1 cellular context compared by ENCODE assay signal in genomic region chr22:21585389-21585788, GRCh38.
TF ChIP-seq lines count a peak whose summit lies in the region.

No MANE protein-coding gene starts in this region.

TF ChIP-seq in K562, 482 proteins besides CTCF, POLR2A, EP300 and RAD21 (continued from another document):
- TF ChIP-seq CHD7 (IDR thresholded peaks at IDR 0.05; ENCODE audit: low read depth, low read length) (no peak), ZNF785 (CRISPR knock-in tag; IDR thresholded peaks at IDR 0.05) (0 out of 2 replicates have a peak, but pooled peaks have one; percentile 8), ADNP (tag; IDR thresholded peaks at IDR 0.05) (no peak), ETS2 (tag; IDR thresholded peaks at IDR 0.05; ENCODE audit: borderline replicate concordance, poor library complexity, severe bottlenecking) (no peak), LCOR (CRISPR knock-in tag; IDR thresholded peaks at IDR 0.05) (no peak), ZNF780A (CRISPR knock-in tag; IDR thresholded peaks at IDR 0.05) (no peak), ZC3H8 (IDR thresholded peaks at IDR 0.05) (no peak), XRCC3 (IDR thresholded peaks at IDR 0.05) (no peak), RCOR1 (IDR thresholded peaks at IDR 0.05; ENCODE audit: borderline replicate concordance in 1 of 2, low read depth in 2 of 2, low read length in 2 of 2) (no peak), ZFP1 (CRISPR knock-in tag; IDR thresholded peaks at IDR 0.05) (no peak), CHCHD3 (CRISPR knock-in tag; IDR thresholded peaks at IDR 0.05) (no peak), ZNF217 (CRISPR knock-in tag; IDR thresholded peaks at IDR 0.05) (no peak), CBFA2T3 (IDR thresholded peaks at IDR 0.05) (no peak), THRA (IDR thresholded peaks at IDR 0.05) (no peak), GABPB2 (CRISPR knock-in tag; conservative IDR thresholded peaks at IDR 0.05) (no peak), SMAD1 (IDR thresholded peaks at IDR 0.05; ENCODE audit: low read depth, low read length, partially characterized antibody) (no peak), FOXP1 (CRISPR knock-in tag; IDR thresholded peaks at IDR 0.05) (no peak), RHOXF2B (CRISPR knock-in tag; conservative IDR thresholded peaks at IDR 0.05) (no peak), ZZZ3 (IDR thresholded peaks at IDR 0.05) (no peak), ZNF23 (CRISPR knock-in tag; IDR thresholded peaks at IDR 0.05) (no peak), E2F4 (CRISPR knock-in tag; IDR thresholded peaks at IDR 0.05; ENCODE audit: low read depth) (no peak), KDM1A (IDR thresholded peaks at IDR 0.05) (no peak), HDAC8 (tag; IDR thresholded peaks at IDR 0.05) (no peak), KAT8 (IDR thresholded peaks at IDR 0.05; ENCODE audit: low read depth) (no peak), SMARCC2 (IDR thresholded peaks at IDR 0.05; ENCODE audit: low read depth) (no peak)
- TF ChIP-seq, protein P1, sequence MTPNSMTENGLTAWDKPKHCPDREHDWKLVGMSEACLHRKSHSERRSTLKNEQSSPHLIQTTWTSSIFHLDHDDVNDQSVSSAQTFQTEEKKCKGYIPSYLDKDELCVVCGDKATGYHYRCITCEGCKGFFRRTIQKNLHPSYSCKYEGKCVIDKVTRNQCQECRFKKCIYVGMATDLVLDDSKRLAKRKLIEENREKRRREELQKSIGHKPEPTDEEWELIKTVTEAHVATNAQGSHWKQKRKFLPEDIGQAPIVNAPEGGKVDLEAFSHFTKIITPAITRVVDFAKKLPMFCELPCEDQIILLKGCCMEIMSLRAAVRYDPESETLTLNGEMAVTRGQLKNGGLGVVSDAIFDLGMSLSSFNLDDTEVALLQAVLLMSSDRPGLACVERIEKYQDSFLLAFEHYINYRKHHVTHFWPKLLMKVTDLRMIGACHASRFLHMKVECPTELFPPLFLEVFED (CRISPR knock-in tag; conservative IDR thresholded peaks at IDR 0.05) = peak; percentile 48; the same call in 1 of the 2 replicates
- TF ChIP-seq, protein P2, sequence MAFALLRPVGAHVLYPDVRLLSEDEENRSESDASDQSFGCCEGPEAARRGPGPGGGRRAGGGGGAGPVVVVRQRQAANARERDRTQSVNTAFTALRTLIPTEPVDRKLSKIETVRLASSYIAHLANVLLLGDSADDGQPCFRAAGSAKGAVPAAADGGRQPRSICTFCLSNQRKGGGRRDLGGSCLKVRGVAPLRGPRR (CRISPR knock-in tag; IDR thresholded peaks at IDR 0.05) = 0 out of 2 replicates have a peak, but pooled peaks have one; percentile 27
- TF ChIP-seq, protein P3, sequence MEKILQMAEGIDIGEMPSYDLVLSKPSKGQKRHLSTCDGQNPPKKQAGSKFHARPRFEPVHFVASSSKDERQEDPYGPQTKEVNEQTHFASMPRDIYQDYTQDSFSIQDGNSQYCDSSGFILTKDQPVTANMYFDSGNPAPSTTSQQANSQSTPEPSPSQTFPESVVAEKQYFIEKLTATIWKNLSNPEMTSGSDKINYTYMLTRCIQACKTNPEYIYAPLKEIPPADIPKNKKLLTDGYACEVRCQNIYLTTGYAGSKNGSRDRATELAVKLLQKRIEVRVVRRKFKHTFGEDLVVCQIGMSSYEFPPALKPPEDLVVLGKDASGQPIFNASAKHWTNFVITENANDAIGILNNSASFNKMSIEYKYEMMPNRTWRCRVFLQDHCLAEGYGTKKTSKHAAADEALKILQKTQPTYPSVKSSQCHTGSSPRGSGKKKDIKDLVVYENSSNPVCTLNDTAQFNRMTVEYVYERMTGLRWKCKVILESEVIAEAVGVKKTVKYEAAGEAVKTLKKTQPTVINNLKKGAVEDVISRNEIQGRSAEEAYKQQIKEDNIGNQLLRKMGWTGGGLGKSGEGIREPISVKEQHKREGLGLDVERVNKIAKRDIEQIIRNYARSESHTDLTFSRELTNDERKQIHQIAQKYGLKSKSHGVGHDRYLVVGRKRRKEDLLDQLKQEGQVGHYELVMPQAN (IDR thresholded peaks at IDR 0.05; ENCODE audit: borderline replicate concordance) = no peak
- TF ChIP-seq, protein P4, sequence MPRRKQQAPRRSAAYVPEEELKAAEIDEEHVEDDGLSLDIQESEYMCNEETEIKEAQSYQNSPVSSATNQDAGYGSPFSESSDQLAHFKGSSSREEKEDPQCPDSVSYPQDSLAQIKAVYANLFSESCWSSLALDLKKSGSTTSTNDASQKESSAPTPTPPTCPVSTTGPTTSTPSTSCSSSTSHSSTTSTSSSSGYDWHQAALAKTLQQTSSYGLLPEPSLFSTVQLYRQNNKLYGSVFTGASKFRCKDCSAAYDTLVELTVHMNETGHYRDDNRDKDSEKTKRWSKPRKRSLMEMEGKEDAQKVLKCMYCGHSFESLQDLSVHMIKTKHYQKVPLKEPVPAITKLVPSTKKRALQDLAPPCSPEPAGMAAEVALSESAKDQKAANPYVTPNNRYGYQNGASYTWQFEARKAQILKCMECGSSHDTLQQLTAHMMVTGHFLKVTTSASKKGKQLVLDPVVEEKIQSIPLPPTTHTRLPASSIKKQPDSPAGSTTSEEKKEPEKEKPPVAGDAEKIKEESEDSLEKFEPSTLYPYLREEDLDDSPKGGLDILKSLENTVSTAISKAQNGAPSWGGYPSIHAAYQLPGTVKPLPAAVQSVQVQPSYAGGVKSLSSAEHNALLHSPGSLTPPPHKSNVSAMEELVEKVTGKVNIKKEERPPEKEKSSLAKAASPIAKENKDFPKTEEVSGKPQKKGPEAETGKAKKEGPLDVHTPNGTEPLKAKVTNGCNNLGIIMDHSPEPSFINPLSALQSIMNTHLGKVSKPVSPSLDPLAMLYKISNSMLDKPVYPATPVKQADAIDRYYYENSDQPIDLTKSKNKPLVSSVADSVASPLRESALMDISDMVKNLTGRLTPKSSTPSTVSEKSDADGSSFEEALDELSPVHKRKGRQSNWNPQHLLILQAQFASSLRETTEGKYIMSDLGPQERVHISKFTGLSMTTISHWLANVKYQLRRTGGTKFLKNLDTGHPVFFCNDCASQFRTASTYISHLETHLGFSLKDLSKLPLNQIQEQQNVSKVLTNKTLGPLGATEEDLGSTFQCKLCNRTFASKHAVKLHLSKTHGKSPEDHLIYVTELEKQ (CRISPR knock-in tag; IDR thresholded peaks at IDR 0.05) = no peak
- TF ChIP-seq, protein P5, sequence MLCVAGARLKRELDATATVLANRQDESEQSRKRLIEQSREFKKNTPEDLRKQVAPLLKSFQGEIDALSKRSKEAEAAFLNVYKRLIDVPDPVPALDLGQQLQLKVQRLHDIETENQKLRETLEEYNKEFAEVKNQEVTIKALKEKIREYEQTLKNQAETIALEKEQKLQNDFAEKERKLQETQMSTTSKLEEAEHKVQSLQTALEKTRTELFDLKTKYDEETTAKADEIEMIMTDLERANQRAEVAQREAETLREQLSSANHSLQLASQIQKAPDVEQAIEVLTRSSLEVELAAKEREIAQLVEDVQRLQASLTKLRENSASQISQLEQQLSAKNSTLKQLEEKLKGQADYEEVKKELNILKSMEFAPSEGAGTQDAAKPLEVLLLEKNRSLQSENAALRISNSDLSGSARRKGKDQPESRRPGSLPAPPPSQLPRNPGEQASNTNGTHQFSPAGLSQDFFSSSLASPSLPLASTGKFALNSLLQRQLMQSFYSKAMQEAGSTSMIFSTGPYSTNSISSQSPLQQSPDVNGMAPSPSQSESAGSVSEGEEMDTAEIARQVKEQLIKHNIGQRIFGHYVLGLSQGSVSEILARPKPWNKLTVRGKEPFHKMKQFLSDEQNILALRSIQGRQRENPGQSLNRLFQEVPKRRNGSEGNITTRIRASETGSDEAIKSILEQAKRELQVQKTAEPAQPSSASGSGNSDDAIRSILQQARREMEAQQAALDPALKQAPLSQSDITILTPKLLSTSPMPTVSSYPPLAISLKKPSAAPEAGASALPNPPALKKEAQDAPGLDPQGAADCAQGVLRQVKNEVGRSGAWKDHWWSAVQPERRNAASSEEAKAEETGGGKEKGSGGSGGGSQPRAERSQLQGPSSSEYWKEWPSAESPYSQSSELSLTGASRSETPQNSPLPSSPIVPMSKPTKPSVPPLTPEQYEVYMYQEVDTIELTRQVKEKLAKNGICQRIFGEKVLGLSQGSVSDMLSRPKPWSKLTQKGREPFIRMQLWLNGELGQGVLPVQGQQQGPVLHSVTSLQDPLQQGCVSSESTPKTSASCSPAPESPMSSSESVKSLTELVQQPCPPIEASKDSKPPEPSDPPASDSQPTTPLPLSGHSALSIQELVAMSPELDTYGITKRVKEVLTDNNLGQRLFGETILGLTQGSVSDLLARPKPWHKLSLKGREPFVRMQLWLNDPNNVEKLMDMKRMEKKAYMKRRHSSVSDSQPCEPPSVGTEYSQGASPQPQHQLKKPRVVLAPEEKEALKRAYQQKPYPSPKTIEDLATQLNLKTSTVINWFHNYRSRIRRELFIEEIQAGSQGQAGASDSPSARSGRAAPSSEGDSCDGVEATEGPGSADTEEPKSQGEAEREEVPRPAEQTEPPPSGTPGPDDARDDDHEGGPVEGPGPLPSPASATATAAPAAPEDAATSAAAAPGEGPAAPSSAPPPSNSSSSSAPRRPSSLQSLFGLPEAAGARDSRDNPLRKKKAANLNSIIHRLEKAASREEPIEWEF (CRISPR knock-in tag; IDR thresholded peaks at IDR 0.05) = no peak
